ENCODE assay signal across 11 cellular contexts in the genomic region with DNA sequence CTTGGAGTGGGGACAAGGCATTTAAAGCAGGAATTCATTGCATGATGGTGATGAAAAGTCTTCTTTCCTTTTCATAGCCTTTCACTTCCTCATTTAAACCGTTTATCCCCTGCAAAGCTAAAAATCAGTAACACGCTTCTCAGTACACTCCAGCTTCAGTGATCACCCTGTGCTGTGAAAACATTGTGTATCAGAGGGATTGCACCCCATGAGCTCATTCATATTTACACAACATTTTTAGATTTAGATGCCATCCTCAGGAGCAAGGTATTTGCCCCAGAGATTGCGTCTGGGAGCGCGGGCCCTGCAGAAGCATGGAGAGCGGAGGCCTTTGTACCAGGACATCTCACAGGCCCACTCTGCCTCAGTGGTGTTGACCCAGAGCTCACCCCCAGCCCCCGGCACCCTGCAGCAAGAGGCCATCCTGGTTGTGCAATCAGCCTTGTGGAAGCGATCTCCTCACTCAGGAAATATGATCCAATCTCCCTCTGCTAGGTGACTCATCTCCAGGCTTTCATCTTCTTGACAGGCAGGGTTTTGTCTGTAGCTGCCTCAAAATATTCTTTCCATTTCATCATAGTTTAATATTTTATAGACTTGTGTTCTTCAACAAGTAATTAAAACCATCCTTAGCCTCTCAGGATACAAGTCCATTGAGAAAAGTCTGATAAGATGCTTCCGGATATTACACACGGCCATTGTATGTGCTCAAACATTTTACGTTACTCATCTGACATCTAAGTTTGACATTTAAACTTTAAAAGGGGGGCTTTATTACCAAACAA. TPM values are rescaled to one million over a fixed set of nuclear protein-coding genes. Genes with fewer than 3 reads are reported as not detected.
A peak's percentile ranks its signal among the peaks of the same experiment; 100 is the strongest.
DNase-seq lines count a peak whose midpoint lies in the region; ATAC-seq, FAIRE-seq and TF ChIP-seq lines count a peak whose summit lies in the region.
"Had no signal": no experiment of that assay in that cellular context is flagged by ENCODE, and none has a peak within 500 bp of the region (broad histone marks: within the 10 kb centered on the region; RNA-seq: fewer than 3 reads in every experiment).

No MANE protein-coding gene starts in this region.

- no peak for FAIRE-seq in HTR-8/SVneo (lab: Jason Lieb, UNC)
- FAIRE-seq: H1 had no signal

- DNase-seq in ACHN (peak; percentile 91), HTR-8/SVneo (ENCODE audit: insufficient read length, low spot score) (peak; percentile 84), astrocyte of the cerebellum (ENCODE audit: low read depth) (peak; percentile 39), lower leg skin (ENCODE audit: low spot score in 2 of 2) (peak; percentile 73 to 92), islet precursor cell (no peak), HuH-7.5 (ENCODE audit: low spot score) (no peak)
- DNase-seq: naive thymus-derived CD8-positive, alpha-beta T cell; SHP77 had no signal

- ATAC-seq in GM19452 (IDR thresholded peaks at IDR 0.05; ENCODE audit: unreplicated experiment) = no peak
- ATAC-seq in GM19328 (IDR thresholded peaks at IDR 0.05; ENCODE audit: unreplicated experiment) = no peak
- ATAC-seq: naive thymus-derived CD8-positive, alpha-beta T cell had no signal

- TF ChIP-seq CTCF in astrocyte of the cerebellum (IDR thresholded peaks at IDR 0.05; ENCODE audit: low read depth, low read length, missing control alignments) = no peak
- no peak for TF ChIP-seq CTCF in lower leg skin (IDR thresholded peaks at IDR 0.05)

- intact Hi-C loops in lower leg skin (cut with DNase I; ENCODE audit: low total_unique reads) = no loop called here

- H3K4me3 ChIP-seq in astrocyte of the cerebellum (ENCODE audit: low read depth, low read length) (no peak overlapping the region), lower leg skin (ENCODE audit: low read depth, poor library complexity, severe bottlenecking) (no peak overlapping the region)

- TF ChIP-seq POLR2A in lower leg skin (IDR thresholded peaks at IDR 0.05) = no peak

- WGBS in lower leg skin, 2 donors = 43 to 47% methylated on average over 11 of the region's 11 CpGs

- in situ Hi-C loops in ACHN (cut with HindIII; ENCODE audit: low pct_ligation_motif_present, low pct_unique_long_range_greater_than_20kb, low sequenced_read_pairs) = no loop called here
- in situ Hi-C loops in astrocyte of the cerebellum (cut with HindIII; ENCODE audit: low sequenced_read_pairs) = no loop called here

RNA-seq across cellular contexts. Expression of a gene that starts 38.9 kb away (rescaled TPM):
- 100 to 1,000 TPM in 2 of 4 donors, 10 to 100 TPM in 2; 72.1 to 135 (median 103) TPM for total RNA-seq in lower leg skin
- total RNA-seq: naive thymus-derived CD8-positive, alpha-beta T cell had no signal

Comparison
In these comparisons a context has a peak if more than half of its experiments do, and no peak if none do; other contexts are left out.
1. DNase-seq: peak in ACHN (single experiment), HTR-8/SVneo (single experiment), astrocyte of the cerebellum (single experiment) and lower leg skin (2 of 2); none in islet precursor cell (single experiment) and HuH-7.5 (single experiment).